In genomic region chr2:162318280-162319222, GRCh38 we compare ENCODE assay signal across 8 cellular contexts. TPM values are rescaled to one million over a fixed set of nuclear protein-coding genes. Genes with fewer than 3 reads are reported as not detected.
DNase-seq lines count a peak whose midpoint lies in the region; ATAC-seq and TF ChIP-seq lines count a peak whose summit lies in the region.

Gene IFIH1 (minus strand): TSS chr2:162318684. CDS start chr2:162318307, 377 bp downstream.

- POLR2A ChIA-PET in AG04450 (lab: Yijun Ruan, JAX) = no interaction called here

- H3K4me3 ChIP-seq in AG04450 (ENCODE audit: low read depth, low read length) = peak within 1 kb of the TSS; percentile 74

- peak; percentile 73 for ATAC-seq in GM18861 (IDR thresholded peaks at IDR 0.05; ENCODE audit: unreplicated experiment)
- peak; percentile 80 for ATAC-seq in HG03095 (IDR thresholded peaks at IDR 0.05; ENCODE audit: unreplicated experiment)

- no peaks in the 10 kb centered on the region for H3K27me3 ChIP-seq in AG04450 (ENCODE audit: control insufficient read depth, insufficient read depth, low read length)

- DNase-seq in AG04450 (ENCODE audit: low read depth, low spot score) (peak; percentile 68), NCI-H226 (peak; percentile 88), kidney tubule cell (ENCODE audit: low spot score) (peak; percentile 94)
- DNase-seq in activated CD4-positive, alpha-beta T cell treated with anti-CD3 and anti-CD28 coated beads for 4 hours = peak; percentile 72 to 76
- DNase-seq in stimulated activated CD4-positive, alpha-beta T cell treated with anti-CD3 and anti-CD28 coated beads, Interleukin-1b, Interleukin-23, amount 100 ng/mL, for 24 hours (ENCODE audit: low read depth in 4 of 4, low spot score in 1 of 4) = peak; percentile 45 to 60 (median 53)

- peak; percentile 57 for TF ChIP-seq CTCF in AG04450 (IDR thresholded peaks at IDR 0.05; ENCODE audit: low read depth, low read length)

- no peaks in the 10 kb centered on the region for H3K9me3 ChIP-seq in AG04450 (ENCODE audit: control insufficient read depth, insufficient read depth, low read length)

- CTCF ChIA-PET in AG04450 (lab: Charles Lee) = interaction anchor here (0.6 to 3.8 kb wide), 15 partner anchors 9 to 1067 kb away, joined by 3 to 26 read pairs (median 6); no protein-coding TSS in a partner anchor

- no peak within 1 kb of the TSS for H3K27ac ChIP-seq in AG04450 (ENCODE audit: low read depth, low read length)
- H3K27ac ChIP-seq in cingulate gyrus (ENCODE audit: low read depth, low read length) = peak within 1 kb of the TSS; percentile 82

RNA-seq across cellular contexts. Expression of gene IFIH1, which starts in this region (rescaled TPM):
- polyA plus RNA-seq in AG04450 (2011; rRNA removed) = 2.0 and 2.2 TPM in 2 replicates
- 0.92 and 2.4 TPM in 2 replicates for polyA minus RNA-seq in AG04450 (2011; rRNA and poly(A)+ RNA removed)
